7 cellular contexts compared by ENCODE assay signal in genomic region chr1:62962794-62963776, GRCh38.
DNase-seq lines count a peak whose midpoint lies in the region; ATAC-seq and TF ChIP-seq lines count a peak whose summit lies in the region.

No MANE protein-coding gene starts in this region.

- H3K9me2 ChIP-seq in DOHH2 (replicated peaks; ENCODE audit: control insufficient read depth, low read length), result no peaks in the 10 kb centered on the region

- H3K4me1 ChIP-seq in DOHH2 (ENCODE audit: control insufficient read depth, low read length) (no peaks in the 10 kb centered on the region), right cardiac atrium (ENCODE audit: control insufficient read depth, insufficient read depth, low read length) (no peaks in the 10 kb centered on the region)

- H3K9me3 ChIP-seq in DOHH2 (ENCODE audit: control insufficient read depth, insufficient read depth, low read length) (no peaks in the 10 kb centered on the region), right cardiac atrium (ENCODE audit: control insufficient read depth, low read length) (no peaks in the 10 kb centered on the region)

- H3K79me2 ChIP-seq in DOHH2 (ENCODE audit: control insufficient read depth, low read length), result no peaks in the 10 kb centered on the region

- H3K4me3 ChIP-seq in DOHH2 (ENCODE audit: low read length) (no peak overlapping the region), WI38 (ENCODE audit: low read depth, low read length) (no peak overlapping the region), right cardiac atrium (ENCODE audit: low read length) (no peak overlapping the region)

- no peak overlapping the region for H3K27ac ChIP-seq in DOHH2 (ENCODE audit: low read depth, low read length)
- no peak overlapping the region for H3K27ac ChIP-seq in right cardiac atrium (ENCODE audit: low read length)

- H3F3A ChIP-seq in DOHH2 (ENCODE audit: control insufficient read depth, insufficient read depth), result no peaks in the 10 kb centered on the region

- no peaks in the 10 kb centered on the region for H4K20me1 ChIP-seq in DOHH2 (ENCODE audit: control insufficient read depth, insufficient read depth, low read depth, low read length)

- ATAC-seq in GM19463 (IDR thresholded peaks at IDR 0.05; ENCODE audit: unreplicated experiment), result peak; percentile 74
- peak in 1 of 2 donors; percentile 42 for ATAC-seq in right cardiac atrium
- peak; percentile 65 for ATAC-seq in stimulated activated naive CD8-positive, alpha-beta T cell treated with anti-CD3 and anti-CD28 coated beads, Interleukin-15, Interleukin-2, amounts not matched to agents 100 U/mL and 50 U/mL, for 24 hours

- WGBS in right cardiac atrium, result 21% methylated on average over 10 of the region's 10 CpGs

- H3K4me2 ChIP-seq in DOHH2 (ENCODE audit: low read length), result no peak overlapping the region

- peak; percentile 70 for TF ChIP-seq CTCF in DOHH2 (IDR thresholded peaks at IDR 0.05; ENCODE audit: low read depth, low read length, poor library complexity, severe bottlenecking)
- TF ChIP-seq CTCF in WI38 (IDR thresholded peaks at IDR 0.05; ENCODE audit: low read depth, low read length), result peak; percentile 22; the same call in 1 of the 2 replicates

- no peaks in the 10 kb centered on the region for H3K36me3 ChIP-seq in DOHH2 (ENCODE audit: control insufficient read depth, low read length)

- DNase-seq in LHCN-M2 (ENCODE audit: low read depth) (peak; percentile 36), right cardiac atrium (peak in 2 of 3 donors; percentile 22 to 64), NCI-H1694 (lab: John Stamatoyannopoulos, UW) (no peak)
- peak; percentile 30 for DNase-seq in stimulated activated naive CD8-positive, alpha-beta T cell treated with anti-CD3 and anti-CD28 coated beads, Interleukin-15, Interleukin-2, amounts not matched to agents 100 U/mL and 50 U/mL, for 24 hours

- H3K27me3 ChIP-seq in DOHH2 (ENCODE audit: control insufficient read depth, low read length) (no peaks in the 10 kb centered on the region), right cardiac atrium (ENCODE audit: control insufficient read depth, insufficient read depth) (no peaks in the 10 kb centered on the region)

- intact Hi-C loops in right cardiac atrium (cut with DNase I), result no loop called here
